Comparison of ENCODE assay signal across 14 cellular contexts in genomic region chr2:205800804-205801203, GRCh38.
DNase-seq lines count a peak whose midpoint lies in the region; ATAC-seq and TF ChIP-seq lines count a peak whose summit lies in the region.
"Had no signal": no experiment of that assay in that cellular context is flagged by ENCODE, and none has a peak within 500 bp of the region (broad histone marks: within the 10 kb centered on the region; RNA-seq: fewer than 3 reads in every experiment).

No MANE protein-coding gene starts in this region.

- H3F3A ChIP-seq in MM.1S (ENCODE audit: insufficient read depth, low read length), result no peaks in the 10 kb centered on the region

- H4K20me1 ChIP-seq in MM.1S (ENCODE audit: insufficient read depth, low read length), result no peaks in the 10 kb centered on the region

- no peak for TF ChIP-seq POLR2A in ovary (IDR thresholded peaks at IDR 0.05)

- ATAC-seq in HG02610 (IDR thresholded peaks at IDR 0.05; ENCODE audit: unreplicated experiment), result no peak
- ATAC-seq: activated T-helper 17 cell treated with anti-CD3 and anti-CD28 coated beads, Interleukin-2, amount 50 U/mL, for 72 hours had no signal

- peak; percentile 70 for DNase-seq in DMS53 treated with DMSO at 0.1 percent for 48 hours (lab: John Stamatoyannopoulos, UW; ENCODE audit: unreplicated experiment)
- peak; percentile 19 for DNase-seq in RPMI7951 (ENCODE audit: low read depth)
- peak; percentile 94 for DNase-seq in fibroblast of pulmonary artery (ENCODE audit: low read depth)
- peak; percentile 90 to 94 (median 92) for DNase-seq in ovary
- no peak for DNase-seq in MM.1S
- DNase-seq in NK-92 (lab: John Stamatoyannopoulos, UW; ENCODE audit: unreplicated experiment), result no peak
- no peak for DNase-seq in GM13977 (ENCODE audit: low spot score)
- DNase-seq: activated CD4-positive, alpha-beta T cell treated with anti-CD3 and anti-CD28 coated beads, Interleukin-2, amount 10 ng/mL, durations not matched to agents 24 days and 14 days; mesendoderm; NCI-H187 had no signal

- peak overlapping the region; percentile 10 to 83 for H3K27ac ChIP-seq in ovary
- H3K27ac ChIP-seq in MM.1S (ENCODE audit: low read length), result no peak overlapping the region
- H3K27ac ChIP-seq: breast epithelium, skin epidermis had no signal

- no peaks in the 10 kb centered on the region for H3K36me3 ChIP-seq in ovary
- H3K36me3 ChIP-seq in MM.1S (replicated peaks; ENCODE audit: insufficient read depth, low read length), result no peaks in the 10 kb centered on the region
- H3K36me3 ChIP-seq: breast epithelium had no signal

- TF ChIP-seq CTCF in fibroblast of pulmonary artery (IDR thresholded peaks at IDR 0.05; ENCODE audit: low read length, missing control alignments) (no peak), ovary (IDR thresholded peaks at IDR 0.05) (no peak), MM.1S (IDR thresholded peaks at IDR 0.05; ENCODE audit: low read length) (no peak), GM13977 (IDR thresholded peaks at IDR 0.05; ENCODE audit: extremely low read depth, insufficient read depth, missing control alignments) (no peak)

- H3K9ac ChIP-seq in MM.1S (ENCODE audit: low read length), result no peak overlapping the region

- no peaks in the 10 kb centered on the region for H3K9me2 ChIP-seq in MM.1S (replicated peaks; ENCODE audit: insufficient read depth, low read length)

- no peak overlapping the region for H2AFZ ChIP-seq in MM.1S (ENCODE audit: low read length)

- H3K27me3 ChIP-seq in ovary (no peaks in the 10 kb centered on the region), MM.1S (replicated peaks; ENCODE audit: insufficient read depth, low read length) (no peaks in the 10 kb centered on the region)
- H3K27me3 ChIP-seq: breast epithelium had no signal

- whole genome bisulfite sequencing in ovary, 3 donors, result 2 to 3% (median 3%) methylated on average over 3 of the region's 3 CpGs

- peaks cover 0 to 7% of the 10 kb centered on the region in 2 donors for H3K9me3 ChIP-seq in ovary
- H3K9me3 ChIP-seq in MM.1S (replicated peaks; ENCODE audit: insufficient read depth, low read length), result no peaks in the 10 kb centered on the region

- in situ Hi-C loops in GM13977 (cut with MboI; ENCODE audit: low pct_unique_long_range_greater_than_20kb, low sequenced_read_pairs, unreplicated experiment), result no loop called here

- H3K79me2 ChIP-seq in MM.1S (ENCODE audit: low read length), result no peaks in the 10 kb centered on the region

- H3K4me3 ChIP-seq in fibroblast of pulmonary artery (replicated peaks; ENCODE audit: low read depth, low read length) (no peak overlapping the region), ovary (no peak overlapping the region), MM.1S (ENCODE audit: low read length) (no peak overlapping the region)
- H3K4me3 ChIP-seq: breast epithelium, skin epidermis had no signal

- TF ChIP-seq EP300 in ovary (IDR thresholded peaks at IDR 0.05), result no peak

- peaks cover 10% of the 10 kb centered on the region for H3K4me1 ChIP-seq in ovary (ENCODE audit: insufficient read depth)
- no peaks in the 10 kb centered on the region for H3K4me1 ChIP-seq in MM.1S (ENCODE audit: low read length)
- H3K4me1 ChIP-seq: breast epithelium had no signal

- no peak overlapping the region for H3K4me2 ChIP-seq in MM.1S (ENCODE audit: low read depth, low read length)

- intact Hi-C loops in ovary (cut with DNase I), result no loop called here

Comparison
In these comparisons a context has a peak if more than half of its experiments do, and no peak if none do; other contexts are left out.
1. DNase-seq: peak in DMS53 treated with DMSO at 0.1 percent for 48 hours (single experiment), RPMI7951 (single experiment), fibroblast of pulmonary artery (single experiment) and ovary (5 of 5); none in MM.1S (single experiment), NK-92 (single experiment) and GM13977 (single experiment).